In genomic region chr4:39976141-39976944, GRCh38 we compare ENCODE assay signal across 1 cellular context.
A peak's percentile ranks its signal among the peaks of the same experiment; 100 is the strongest.
TF ChIP-seq lines count a peak whose summit lies in the region.

No MANE protein-coding gene starts in this region.

TF ChIP-seq in GM12878, 131 proteins besides CTCF, POLR2A, EP300 and RAD21 (continued from another document and continues in another):
- TF ChIP-seq MLLT1 (IDR thresholded peaks at IDR 0.05) (peak; percentile 62; the same call in 1 of the 2 replicates), SIN3A (IDR thresholded peaks at IDR 0.05; ENCODE audit: low read depth, low read length) (peak; percentile 59; the same call in 1 of the 2 replicates), ESRRA (IDR thresholded peaks at IDR 0.05; ENCODE audit: low read length) (no peak), NBN (IDR thresholded peaks at IDR 0.05) (peak; percentile 45; the same call in 1 of the 2 replicates), PAX8 (IDR thresholded peaks at IDR 0.05) (no peak), SMAD1 (IDR thresholded peaks at IDR 0.05; ENCODE audit: low read depth, partially characterized antibody) (no peak), YY1 (IDR thresholded peaks at IDR 0.05; ENCODE audit: low read depth, low read length) (peak; percentile 55; the same call in 1 of the 2 replicates), HDGF (IDR thresholded peaks at IDR 0.05) (no peak; the same call in 1 of the 2 replicates), KDM1A (IDR thresholded peaks at IDR 0.05; ENCODE audit: borderline replicate concordance) (no peak), HDAC2 (IDR thresholded peaks at IDR 0.05) (no peak), NR2F1 (conservative IDR thresholded peaks at IDR 0.05) (0 out of 2 replicates have a peak, but pooled peaks have one; percentile 26), NR2C2 (IDR thresholded peaks at IDR 0.05; ENCODE audit: borderline replicate concordance, control insufficient read depth, insufficient read length, low read depth) (no peak), RCOR1 (conservative IDR thresholded peaks at IDR 0.05; ENCODE audit: low read depth, low read length) (no peak), STAT1 (conservative IDR thresholded peaks at IDR 0.05) (no peak), POU2F2 (IDR thresholded peaks at IDR 0.05; ENCODE audit: borderline replicate concordance, low read depth, low read length) (no peak), ZNF274 (IDR thresholded peaks at IDR 0.05; ENCODE audit: insufficient read depth, insufficient read length) (no peak), CREM (IDR thresholded peaks at IDR 0.05; ENCODE audit: low read depth) (no peak), WRNIP1 (IDR thresholded peaks at IDR 0.05; ENCODE audit: borderline replicate concordance, low read depth, low read length) (no peak), BRCA1 (IDR thresholded peaks at IDR 0.05; ENCODE audit: low read depth, low read length) (no peak), SRF (IDR thresholded peaks at IDR 0.05; ENCODE audit: low read depth in 2 of 2, low read length in 2 of 2) (no peak), RB1 (IDR thresholded peaks at IDR 0.05; ENCODE audit: borderline replicate concordance) (no peak; the same call in 1 of the 2 replicates), RUNX3 (IDR thresholded peaks at IDR 0.05; ENCODE audit: low read length) (peak; percentile 71), TAF1 (IDR thresholded peaks at IDR 0.05; ENCODE audit: borderline replicate concordance, low read depth, low read length) (0 out of 2 replicates have a peak, but pooled peaks have one; percentile 12), KAT2A (conservative IDR thresholded peaks at IDR 0.05; ENCODE audit: control insufficient read depth, low read depth, low read length) (no peak), MAX (IDR thresholded peaks at IDR 0.05; ENCODE audit: low read depth, low read length) (no peak; the same call in 1 of the 2 replicates), HCFC1 (IDR thresholded peaks at IDR 0.05; ENCODE audit: low read length) (0 out of 2 replicates have a peak, but pooled peaks have one; percentile 21), PKNOX1 (IDR thresholded peaks at IDR 0.05) (no peak), ZNF24 (IDR thresholded peaks at IDR 0.05) (no peak), ZBTB33 (IDR thresholded peaks at IDR 0.05) (no peak), MEF2B (IDR thresholded peaks at IDR 0.05; ENCODE audit: partially characterized antibody, poor library complexity, severe bottlenecking) (peak; percentile 28), E2F8 (IDR thresholded peaks at IDR 0.05; ENCODE audit: low read depth, partially characterized antibody) (no peak), SUZ12 (IDR thresholded peaks at IDR 0.05; ENCODE audit: unreplicated experiment) (no peak), NR2C1 (IDR thresholded peaks at IDR 0.05) (no peak), JUND (IDR thresholded peaks at IDR 0.05; ENCODE audit: low read depth, low read length) (no peak), FOS (IDR thresholded peaks at IDR 0.05; ENCODE audit: borderline replicate concordance, extremely low read depth, insufficient read length) (no peak), IKZF2 (IDR thresholded peaks at IDR 0.05) (peak; percentile 39 to 51; a peak in 3 of 4 replicates)
- TF ChIP-seq, protein P1, sequence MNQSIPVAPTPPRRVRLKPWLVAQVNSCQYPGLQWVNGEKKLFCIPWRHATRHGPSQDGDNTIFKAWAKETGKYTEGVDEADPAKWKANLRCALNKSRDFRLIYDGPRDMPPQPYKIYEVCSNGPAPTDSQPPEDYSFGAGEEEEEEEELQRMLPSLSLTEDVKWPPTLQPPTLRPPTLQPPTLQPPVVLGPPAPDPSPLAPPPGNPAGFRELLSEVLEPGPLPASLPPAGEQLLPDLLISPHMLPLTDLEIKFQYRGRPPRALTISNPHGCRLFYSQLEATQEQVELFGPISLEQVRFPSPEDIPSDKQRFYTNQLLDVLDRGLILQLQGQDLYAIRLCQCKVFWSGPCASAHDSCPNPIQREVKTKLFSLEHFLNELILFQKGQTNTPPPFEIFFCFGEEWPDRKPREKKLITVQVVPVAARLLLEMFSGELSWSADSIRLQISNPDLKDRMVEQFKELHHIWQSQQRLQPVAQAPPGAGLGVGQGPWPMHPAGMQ (IDR thresholded peaks at IDR 0.05; ENCODE audit: borderline replicate concordance) = no peak
- TF ChIP-seq, protein P2, sequence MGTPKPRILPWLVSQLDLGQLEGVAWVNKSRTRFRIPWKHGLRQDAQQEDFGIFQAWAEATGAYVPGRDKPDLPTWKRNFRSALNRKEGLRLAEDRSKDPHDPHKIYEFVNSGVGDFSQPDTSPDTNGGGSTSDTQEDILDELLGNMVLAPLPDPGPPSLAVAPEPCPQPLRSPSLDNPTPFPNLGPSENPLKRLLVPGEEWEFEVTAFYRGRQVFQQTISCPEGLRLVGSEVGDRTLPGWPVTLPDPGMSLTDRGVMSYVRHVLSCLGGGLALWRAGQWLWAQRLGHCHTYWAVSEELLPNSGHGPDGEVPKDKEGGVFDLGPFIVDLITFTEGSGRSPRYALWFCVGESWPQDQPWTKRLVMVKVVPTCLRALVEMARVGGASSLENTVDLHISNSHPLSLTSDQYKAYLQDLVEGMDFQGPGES (IDR thresholded peaks at IDR 0.05) = no peak
- TF ChIP-seq, protein P3, sequence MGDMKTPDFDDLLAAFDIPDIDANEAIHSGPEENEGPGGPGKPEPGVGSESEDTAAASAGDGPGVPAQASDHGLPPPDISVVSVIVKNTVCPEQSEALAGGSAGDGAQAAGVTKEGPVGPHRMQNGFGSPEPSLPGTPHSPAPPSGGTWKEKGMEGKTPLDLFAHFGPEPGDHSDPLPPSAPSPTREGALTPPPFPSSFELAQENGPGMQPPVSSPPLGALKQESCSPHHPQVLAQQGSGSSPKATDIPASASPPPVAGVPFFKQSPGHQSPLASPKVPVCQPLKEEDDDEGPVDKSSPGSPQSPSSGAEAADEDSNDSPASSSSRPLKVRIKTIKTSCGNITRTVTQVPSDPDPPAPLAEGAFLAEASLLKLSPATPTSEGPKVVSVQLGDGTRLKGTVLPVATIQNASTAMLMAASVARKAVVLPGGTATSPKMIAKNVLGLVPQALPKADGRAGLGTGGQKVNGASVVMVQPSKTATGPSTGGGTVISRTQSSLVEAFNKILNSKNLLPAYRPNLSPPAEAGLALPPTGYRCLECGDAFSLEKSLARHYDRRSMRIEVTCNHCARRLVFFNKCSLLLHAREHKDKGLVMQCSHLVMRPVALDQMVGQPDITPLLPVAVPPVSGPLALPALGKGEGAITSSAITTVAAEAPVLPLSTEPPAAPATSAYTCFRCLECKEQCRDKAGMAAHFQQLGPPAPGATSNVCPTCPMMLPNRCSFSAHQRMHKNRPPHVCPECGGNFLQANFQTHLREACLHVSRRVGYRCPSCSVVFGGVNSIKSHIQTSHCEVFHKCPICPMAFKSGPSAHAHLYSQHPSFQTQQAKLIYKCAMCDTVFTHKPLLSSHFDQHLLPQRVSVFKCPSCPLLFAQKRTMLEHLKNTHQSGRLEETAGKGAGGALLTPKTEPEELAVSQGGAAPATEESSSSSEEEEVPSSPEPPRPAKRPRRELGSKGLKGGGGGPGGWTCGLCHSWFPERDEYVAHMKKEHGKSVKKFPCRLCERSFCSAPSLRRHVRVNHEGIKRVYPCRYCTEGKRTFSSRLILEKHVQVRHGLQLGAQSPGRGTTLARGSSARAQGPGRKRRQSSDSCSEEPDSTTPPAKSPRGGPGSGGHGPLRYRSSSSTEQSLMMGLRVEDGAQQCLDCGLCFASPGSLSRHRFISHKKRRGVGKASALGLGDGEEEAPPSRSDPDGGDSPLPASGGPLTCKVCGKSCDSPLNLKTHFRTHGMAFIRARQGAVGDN (IDR thresholded peaks at IDR 0.05) = no peak; the same call in 1 of the 2 replicates
- TF ChIP-seq, protein P4, sequence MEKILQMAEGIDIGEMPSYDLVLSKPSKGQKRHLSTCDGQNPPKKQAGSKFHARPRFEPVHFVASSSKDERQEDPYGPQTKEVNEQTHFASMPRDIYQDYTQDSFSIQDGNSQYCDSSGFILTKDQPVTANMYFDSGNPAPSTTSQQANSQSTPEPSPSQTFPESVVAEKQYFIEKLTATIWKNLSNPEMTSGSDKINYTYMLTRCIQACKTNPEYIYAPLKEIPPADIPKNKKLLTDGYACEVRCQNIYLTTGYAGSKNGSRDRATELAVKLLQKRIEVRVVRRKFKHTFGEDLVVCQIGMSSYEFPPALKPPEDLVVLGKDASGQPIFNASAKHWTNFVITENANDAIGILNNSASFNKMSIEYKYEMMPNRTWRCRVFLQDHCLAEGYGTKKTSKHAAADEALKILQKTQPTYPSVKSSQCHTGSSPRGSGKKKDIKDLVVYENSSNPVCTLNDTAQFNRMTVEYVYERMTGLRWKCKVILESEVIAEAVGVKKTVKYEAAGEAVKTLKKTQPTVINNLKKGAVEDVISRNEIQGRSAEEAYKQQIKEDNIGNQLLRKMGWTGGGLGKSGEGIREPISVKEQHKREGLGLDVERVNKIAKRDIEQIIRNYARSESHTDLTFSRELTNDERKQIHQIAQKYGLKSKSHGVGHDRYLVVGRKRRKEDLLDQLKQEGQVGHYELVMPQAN (conservative IDR thresholded peaks at IDR 0.05) = peak; percentile 76
- TF ChIP-seq, protein P5, sequence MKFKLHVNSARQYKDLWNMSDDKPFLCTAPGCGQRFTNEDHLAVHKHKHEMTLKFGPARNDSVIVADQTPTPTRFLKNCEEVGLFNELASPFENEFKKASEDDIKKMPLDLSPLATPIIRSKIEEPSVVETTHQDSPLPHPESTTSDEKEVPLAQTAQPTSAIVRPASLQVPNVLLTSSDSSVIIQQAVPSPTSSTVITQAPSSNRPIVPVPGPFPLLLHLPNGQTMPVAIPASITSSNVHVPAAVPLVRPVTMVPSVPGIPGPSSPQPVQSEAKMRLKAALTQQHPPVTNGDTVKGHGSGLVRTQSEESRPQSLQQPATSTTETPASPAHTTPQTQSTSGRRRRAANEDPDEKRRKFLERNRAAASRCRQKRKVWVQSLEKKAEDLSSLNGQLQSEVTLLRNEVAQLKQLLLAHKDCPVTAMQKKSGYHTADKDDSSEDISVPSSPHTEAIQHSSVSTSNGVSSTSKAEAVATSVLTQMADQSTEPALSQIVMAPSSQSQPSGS (IDR thresholded peaks at IDR 0.05; ENCODE audit: low read length) = peak; percentile 10
